Comparison of ENCODE assay signal across 9 cellular contexts in the genomic region with DNA sequence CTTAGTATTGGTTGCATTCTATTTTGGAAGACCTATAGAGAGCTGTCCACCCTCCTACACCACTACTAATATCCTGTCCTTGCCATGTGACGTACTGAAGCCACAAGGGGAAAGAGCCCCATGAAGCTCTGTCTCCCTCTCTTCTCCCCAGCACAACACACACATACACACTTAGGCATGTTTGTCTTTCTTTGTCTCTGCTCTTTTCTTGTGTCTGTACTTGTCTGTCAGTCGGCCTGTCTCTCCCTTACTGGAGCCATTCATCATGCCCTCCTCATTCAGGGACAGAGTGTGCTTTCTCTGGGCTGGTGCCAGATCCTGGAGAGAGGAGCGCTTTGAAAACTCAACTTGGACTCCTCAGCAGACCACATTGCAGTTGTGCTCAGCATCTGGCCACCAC. TPM values are rescaled to one million over a fixed set of nuclear protein-coding genes. Genes with fewer than 3 reads are reported as not detected.
DNase-seq lines count a peak whose midpoint lies in the region; ATAC-seq and TF ChIP-seq lines count a peak whose summit lies in the region.
"Had no signal": no experiment of that assay in that cellular context is flagged by ENCODE, and none has a peak within 500 bp of the region (broad histone marks: within the 10 kb centered on the region; RNA-seq: fewer than 3 reads in every experiment).

No MANE protein-coding gene starts in this region.

- H3K27me3 Mint-ChIP-seq in activated naive CD4-positive, alpha-beta T cell treated with anti-CD3 and anti-CD28 coated beads, Interleukin-2, amount 50 U/mL, for 24 hours: no peaks in the 10 kb centered on the region

- peaks cover 100% of the 10 kb centered on the region for H3K4me1 ChIP-seq in lower lobe of right lung
- H3K4me1 ChIP-seq in aorta (ENCODE audit: control insufficient read depth in 1 of 2, insufficient read depth in 2 of 2, low read length in 2 of 2): peaks cover 7 to 11% of the 10 kb centered on the region in 2 donors

- no peak for DNase-seq in activated naive CD4-positive, alpha-beta T cell treated with anti-CD3 and anti-CD28 coated beads, Interleukin-2, amount 50 U/mL, for 16 hours
- DNase-seq in cerebellum (ENCODE audit: low spot score) (peak; percentile 19), lower lobe of right lung (no peak), aorta (peak in 1 of 2 donors; percentile 61)

- no peak overlapping the region for H3K4me3 ChIP-seq in lower lobe of right lung
- no peak overlapping the region for H3K4me3 ChIP-seq in aorta (ENCODE audit: low read length in 2 of 2)
- H3K4me3 ChIP-seq: SJSA1 had no signal

- H3K9me3 ChIP-seq in lower lobe of right lung (no peaks in the 10 kb centered on the region), aorta (ENCODE audit: control insufficient read depth, low read length) (no peaks in the 10 kb centered on the region)
- H3K9me3 ChIP-seq: SJSA1 had no signal

- TF ChIP-seq CTCF in lower lobe of right lung (IDR thresholded peaks at IDR 0.05): no peak

- H3K27ac ChIP-seq in lower lobe of right lung (peak overlapping the region; percentile 40), aorta (ENCODE audit: low read depth in 1 of 2, low read length in 2 of 2) (no peak overlapping the region)
- H3K27ac ChIP-seq: SJSA1 had no signal

- H3K9me3 Mint-ChIP-seq in activated naive CD4-positive, alpha-beta T cell treated with anti-CD3 and anti-CD28 coated beads, Interleukin-2, amount 50 U/mL, for 24 hours: no peaks in the 10 kb centered on the region

- peak overlapping the region; percentile 96 for H3K27ac Mint-ChIP-seq in activated naive CD4-positive, alpha-beta T cell treated with anti-CD3 and anti-CD28 coated beads, Interleukin-2, amount 50 U/mL, for 24 hours

- 17% methylated on average over 3 of the region's 3 CpGs for WGBS in aorta, 2 donors

- intact Hi-C loops in lower lobe of right lung (cut with DNase I) (no loop called here), aorta (cut with DNase I) (no loop called here)

- H3K4me3 Mint-ChIP-seq in activated naive CD4-positive, alpha-beta T cell treated with anti-CD3 and anti-CD28 coated beads, Interleukin-2, amount 50 U/mL, for 24 hours: peak overlapping the region; percentile 41

- ATAC-seq in lower lobe of right lung (peak; percentile 39 to 41), aorta (ENCODE audit: low FRiP score) (peak; percentile 30), GM18858 (IDR thresholded peaks at IDR 0.05; ENCODE audit: unreplicated experiment) (no peak), HG03469 (IDR thresholded peaks at IDR 0.05; ENCODE audit: unreplicated experiment) (no peak), GM19035 (IDR thresholded peaks at IDR 0.05; ENCODE audit: unreplicated experiment) (no peak)

- H3K27me3 ChIP-seq in lower lobe of right lung (ENCODE audit: low read depth) (no peaks in the 10 kb centered on the region), aorta (ENCODE audit: control insufficient read depth in 1 of 2, insufficient read depth in 2 of 2, low read length in 1 of 2) (no peaks in the 10 kb centered on the region)
- H3K27me3 ChIP-seq: SJSA1 had no signal

- H3K36me3 ChIP-seq in lower lobe of right lung: peaks cover 9% of the 10 kb centered on the region
- peaks cover 0 to 4% of the 10 kb centered on the region in 2 donors for H3K36me3 ChIP-seq in aorta (ENCODE audit: control insufficient read depth in 1 of 2, insufficient read depth in 2 of 2, low read length in 1 of 2)

- peaks cover 9% of the 10 kb centered on the region for H3K36me3 Mint-ChIP-seq in activated naive CD4-positive, alpha-beta T cell treated with anti-CD3 and anti-CD28 coated beads, Interleukin-2, amount 50 U/mL, for 24 hours

- peaks cover 98% of the 10 kb centered on the region for H3K4me1 Mint-ChIP-seq in activated naive CD4-positive, alpha-beta T cell treated with anti-CD3 and anti-CD28 coated beads, Interleukin-2, amount 50 U/mL, for 24 hours

RNA-seq across cellular contexts. Expression of a gene that starts 47.6 kb away (rescaled TPM):
- total RNA-seq in cerebellum: 66.7 TPM
- total RNA-seq in lower lobe of right lung: 51.1 TPM
- total RNA-seq in aorta: 10 to 100 TPM; 47.5 to 52.9 TPM
- polyA plus RNA-seq in aorta: 10 to 100 TPM; 52.3 to 52.5 TPM

Comparison
In these comparisons a context has a peak if more than half of its experiments do, and no peak if none do; other contexts are left out.
1. ATAC-seq: peak in lower lobe of right lung (2 of 2) and aorta (single experiment); none in GM18858 (single experiment), HG03469 (single experiment) and GM19035 (single experiment).